Comparison of ENCODE assay signal across 21 cellular contexts in the genomic region with DNA sequence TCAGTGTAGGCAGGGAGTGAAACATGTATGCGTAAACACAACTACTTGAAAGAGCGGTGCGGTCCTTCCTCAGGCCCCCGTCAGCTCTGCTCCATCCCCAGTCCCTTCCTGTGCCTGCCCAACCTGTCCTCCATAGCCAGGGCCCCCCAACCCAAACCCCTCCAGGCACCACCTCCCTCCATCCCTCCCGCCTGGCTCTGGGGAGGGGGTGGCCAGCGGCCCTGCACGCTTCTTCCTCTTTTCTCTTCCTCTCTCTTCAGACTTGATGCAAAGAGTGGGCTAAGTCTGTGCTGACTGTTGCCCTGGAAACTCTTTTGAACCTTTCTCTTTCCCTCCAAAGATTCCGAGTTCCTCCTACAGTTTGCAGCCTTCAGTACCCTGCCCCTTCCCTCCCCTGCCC.
DNase-seq lines count a peak whose midpoint lies in the region; ATAC-seq and TF ChIP-seq lines count a peak whose summit lies in the region.
"Had no signal": no experiment of that assay in that cellular context is flagged by ENCODE, and none has a peak within 500 bp of the region (broad histone marks: within the 10 kb centered on the region; RNA-seq: fewer than 3 reads in every experiment).

No MANE protein-coding gene starts in this region.

- H2BK12ac ChIP-seq in neuronal stem cell (ENCODE audit: low read length), result no peak overlapping the region

- peak overlapping the region; percentile 80 for H3K18ac ChIP-seq in neuronal stem cell (ENCODE audit: low read length)

- H3K9ac ChIP-seq in neuronal stem cell (ENCODE audit: low read depth, low read length, poor library complexity), result no peak overlapping the region

- no peak overlapping the region for H2BK120ac ChIP-seq in neuronal stem cell (ENCODE audit: low read depth, low read length)

- no peak overlapping the region for H2BK5ac ChIP-seq in neuronal stem cell (ENCODE audit: low read length)

- no peak overlapping the region for H2AK5ac ChIP-seq in neuronal stem cell (ENCODE audit: low read depth, low read length)

- peak; percentile 61 for ATAC-seq in activated B cell treated with CpG ODN at 0.5 μM for 24 hours (ENCODE audit: low read depth)
- no peak for ATAC-seq in HG02852 (IDR thresholded peaks at IDR 0.05; ENCODE audit: unreplicated experiment)

- CTCF ChIA-PET in activated B cell treated with CpG ODN at 0.5 μM for 24 hours (lab: Charles Lee), result no interaction called here

- no peak overlapping the region for H4K8ac ChIP-seq in neuronal stem cell (ENCODE audit: low read depth, low read length)

- intact Hi-C loops in activated B cell treated with CpG ODN at 0.5 μM for 24 hours (cut with micrococcal nuclease), result no loop called here

- no peaks in the 10 kb centered on the region for H3K79me1 ChIP-seq in neuronal stem cell (ENCODE audit: low read depth, low read length)

- H2BK15ac ChIP-seq in neuronal stem cell (ENCODE audit: low read length), result no peak overlapping the region

- H3K4me1 ChIP-seq in neuronal stem cell (ENCODE audit: control insufficient read depth in 2 of 2, insufficient read depth in 1 of 2, low read depth in 1 of 2, low read length in 2 of 2), result peaks cover 13 to 22% of the 10 kb centered on the region in 2 donors

- H3K14ac ChIP-seq in neuronal stem cell (ENCODE audit: low read length), result no peak overlapping the region

- H3K4me1 Mint-ChIP-seq in activated B cell treated with CpG ODN at 0.5 μM for 24 hours, result peaks cover 23% of the 10 kb centered on the region
- peaks cover 12% of the 10 kb centered on the region for H3K4me1 Mint-ChIP-seq in osteocyte (ENCODE audit: unreplicated experiment)
- H3K4me1 Mint-ChIP-seq: activated CD4-positive, alpha-beta memory T cell treated with anti-CD3 and anti-CD28 coated beads, Interleukin-2, amount 10 ng/mL, durations not matched to agents 7 days and 5 days; activated naive CD4-positive, alpha-beta T cell treated with anti-CD3 and anti-CD28 coated beads, Interleukin-2, amount 50 U/mL, for 24 hours had no signal

- no peaks in the 10 kb centered on the region for H3K27me3 Mint-ChIP-seq in activated B cell treated with CpG ODN at 0.5 μM for 24 hours
- H3K27me3 Mint-ChIP-seq in osteocyte (ENCODE audit: unreplicated experiment), result no peaks in the 10 kb centered on the region
- H3K27me3 Mint-ChIP-seq: activated CD4-positive, alpha-beta memory T cell treated with anti-CD3 and anti-CD28 coated beads, Interleukin-2, amount 10 ng/mL, durations not matched to agents 7 days and 5 days; activated naive CD4-positive, alpha-beta T cell treated with anti-CD3 and anti-CD28 coated beads, Interleukin-2, amount 50 U/mL, for 24 hours; type B pancreatic cell had no signal

- H3K4me3 Mint-ChIP-seq in activated B cell treated with CpG ODN at 0.5 μM for 24 hours, result no peak overlapping the region
- no peak overlapping the region for H3K4me3 Mint-ChIP-seq in osteocyte (ENCODE audit: unreplicated experiment)
- H3K4me3 Mint-ChIP-seq: activated CD4-positive, alpha-beta memory T cell treated with anti-CD3 and anti-CD28 coated beads, Interleukin-2, amount 10 ng/mL, durations not matched to agents 7 days and 5 days; activated naive CD4-positive, alpha-beta T cell treated with anti-CD3 and anti-CD28 coated beads, Interleukin-2, amount 50 U/mL, for 24 hours; mesothelial cell of epicardium; stimulated activated naive CD8-positive, alpha-beta T cell treated with anti-CD3 and anti-CD28 coated beads, Interleukin-15, Interleukin-2, amounts not matched to agents 100 ng/mL and 50 ng/mL, for 24 hours; type B pancreatic cell had no signal

- no peak overlapping the region for H4K91ac ChIP-seq in neuronal stem cell (ENCODE audit: low read depth, low read length, poor library complexity)

- DNase-seq in D341Med (ENCODE audit: low spot score) (peak; percentile 14), NB4 (ENCODE audit: low read depth) (peak; percentile 59), activated B cell treated with CpG ODN at 0.5 μM for 24 hours (no peak), neuronal stem cell (ENCODE audit: low spot score) (no peak), DMS79 (lab: John Stamatoyannopoulos, UW) (no peak), osteocyte (ENCODE audit: extremely low spot score, unreplicated experiment) (no peak)
- no peak for DNase-seq in activated CD4-positive, CD25-positive, alpha-beta regulatory T cell treated with anti-CD3 and anti-CD28 coated beads, Interleukin-2, amount 50 U/mL, for 72 hours
- DNase-seq: activated CD4-positive, alpha-beta memory T cell treated with anti-CD3 and anti-CD28 coated beads, Interleukin-2, amount 10 ng/mL, durations not matched to agents 7 days and 5 days; activated T-cell treated with anti-CD3 and anti-CD28 coated beads, Interleukin-2, amount 50 U/mL, for 48 hours; HCEC 1CT; IMR-90; NCI-H1105; NCI-H748 treated with DMSO at 0.1 percent for 48 hours had no signal

- H3K23ac ChIP-seq in neuronal stem cell (ENCODE audit: low read depth, low read length, poor library complexity), result no peak overlapping the region

- H3K36me3 Mint-ChIP-seq in activated B cell treated with CpG ODN at 0.5 μM for 24 hours (ENCODE audit: low read depth), result no peaks in the 10 kb centered on the region
- peaks cover 1% of the 10 kb centered on the region for H3K36me3 Mint-ChIP-seq in osteocyte (ENCODE audit: unreplicated experiment)
- H3K36me3 Mint-ChIP-seq: activated naive CD4-positive, alpha-beta T cell treated with anti-CD3 and anti-CD28 coated beads, Interleukin-2, amount 50 U/mL, for 24 hours had no signal

- no peaks in the 10 kb centered on the region for H3K9me3 ChIP-seq in neuronal stem cell (replicated peaks in 1 of 2; ENCODE audit: control insufficient read depth in 2 of 2, insufficient read depth in 1 of 2, low read depth in 1 of 2, low read length in 2 of 2)
- H3K9me3 ChIP-seq: right atrium auricular region had no signal

- TF ChIP-seq CTCF in NB4 (IDR thresholded peaks at IDR 0.05; ENCODE audit: low read depth, low read length) (no peak), activated B cell treated with CpG ODN at 0.5 μM for 24 hours (IDR thresholded peaks at IDR 0.05) (no peak), osteocyte (IDR thresholded peaks at IDR 0.05) (no peak)

- H3K27ac Mint-ChIP-seq in activated B cell treated with CpG ODN at 0.5 μM for 24 hours (peak overlapping the region; percentile 62), osteocyte (ENCODE audit: unreplicated experiment) (no peak overlapping the region)
- H3K27ac Mint-ChIP-seq: activated CD4-positive, alpha-beta memory T cell treated with anti-CD3 and anti-CD28 coated beads, Interleukin-2, amount 10 ng/mL, durations not matched to agents 7 days and 5 days; activated naive CD4-positive, alpha-beta T cell treated with anti-CD3 and anti-CD28 coated beads, Interleukin-2, amount 50 U/mL, for 24 hours; mesothelial cell of epicardium; stimulated activated naive CD8-positive, alpha-beta T cell treated with anti-CD3 and anti-CD28 coated beads, Interleukin-15, Interleukin-2, amounts not matched to agents 100 ng/mL and 50 ng/mL, for 24 hours; type B pancreatic cell had no signal

- POLR2A ChIA-PET in activated B cell treated with CpG ODN at 0.5 μM for 24 hours (lab: Charles Lee), result no interaction called here

- H3K27ac ChIP-seq in neuronal stem cell (replicated peaks; ENCODE audit: low read length), result no peak overlapping the region
- H3K27ac ChIP-seq: hepatocyte, right atrium auricular region, VCaP had no signal

- peak overlapping the region; percentile 66 for H2AFZ ChIP-seq in neuronal stem cell (ENCODE audit: low read length)
- H2AFZ ChIP-seq: hepatocyte had no signal

- no CpG with 5 or more reads among the region's 8 CpGs for WGBS in neuronal stem cell (ENCODE audit: extremely low coverage in 2 of 2, insufficient read length in 2 of 2, insufficient replicate concordance in 1 of 2), 2 donors

- H3K4me3 ChIP-seq in NB4 (ENCODE audit: low read depth, low read length) (no peak overlapping the region), neuronal stem cell (ENCODE audit: low read length in 2 of 2) (no peak overlapping the region)
- H3K4me3 ChIP-seq: hepatocyte, right atrium auricular region had no signal

- H3K9me3 Mint-ChIP-seq in activated B cell treated with CpG ODN at 0.5 μM for 24 hours (no peaks in the 10 kb centered on the region), osteocyte (ENCODE audit: unreplicated experiment) (no peaks in the 10 kb centered on the region)
- H3K9me3 Mint-ChIP-seq: activated naive CD4-positive, alpha-beta T cell treated with anti-CD3 and anti-CD28 coated beads, Interleukin-2, amount 50 U/mL, for 24 hours; mesothelial cell of epicardium; stimulated activated naive CD8-positive, alpha-beta T cell treated with anti-CD3 and anti-CD28 coated beads, Interleukin-15, Interleukin-2, amounts not matched to agents 100 ng/mL and 50 ng/mL, for 24 hours; type B pancreatic cell had no signal

- no peak overlapping the region for H3K4me2 ChIP-seq in neuronal stem cell (ENCODE audit: insufficient read depth, low read length, poor library complexity, severe bottlenecking)
- H3K4me2 ChIP-seq: hepatocyte had no signal

- H3K36me3 ChIP-seq in neuronal stem cell (replicated peaks in 1 of 2; ENCODE audit: control insufficient read depth in 2 of 2, insufficient read depth in 2 of 2, low read length in 2 of 2), result peaks cover 0 to 6% of the 10 kb centered on the region in 2 donors
- H3K36me3 ChIP-seq: right atrium auricular region had no signal

- no peak for TF ChIP-seq POLR2A in NB4 (IDR thresholded peaks at IDR 0.05; ENCODE audit: extremely low read depth, insufficient read length)

- no peak overlapping the region for H3K4ac ChIP-seq in neuronal stem cell (ENCODE audit: low read length)

- H3K27me3 ChIP-seq in neuronal stem cell (ENCODE audit: control insufficient read depth in 3 of 3, insufficient read depth in 3 of 3, low read depth in 1 of 3, low read length in 3 of 3), result no peaks in the 10 kb centered on the region
- H3K27me3 ChIP-seq: hepatocyte, right atrium auricular region had no signal

Comparison
In these comparisons a context has a peak if more than half of its experiments do, and no peak if none do; other contexts are left out.
1. DNase-seq: peak in D341Med (single experiment) and NB4 (single experiment); none in activated B cell treated with CpG ODN at 0.5 μM for 24 hours (single experiment), neuronal stem cell (single experiment), DMS79 (single experiment), osteocyte (single experiment) and activated CD4-positive, CD25-positive, alpha-beta regulatory T cell treated with anti-CD3 and anti-CD28 coated beads, Interleukin-2, amount 50 U/mL, for 72 hours (single experiment).